15 cellular contexts compared by ENCODE assay signal in genomic region chr2:12287220-12287751, GRCh38.
DNase-seq lines count a peak whose midpoint lies in the region; ATAC-seq and TF ChIP-seq lines count a peak whose summit lies in the region.
"Had no signal": no experiment of that assay in that cellular context is flagged by ENCODE, and none has a peak within 500 bp of the region (broad histone marks: within the 10 kb centered on the region; RNA-seq: fewer than 3 reads in every experiment).

No MANE protein-coding gene starts in this region.

- H3K27ac ChIP-seq in uterus (peak overlapping the region; percentile 57 to 77), dorsolateral prefrontal cortex (no peak overlapping the region)
- H3K27ac ChIP-seq: upper lobe of right lung had no signal

- no peak for DNase-seq in Right ventricle myocardium inferior (ENCODE audit: missing footprints)
- DNase-seq in cardiac septum (ENCODE audit: low spot score): no peak
- DNase-seq in adipocyte (ENCODE audit: low read depth): no peak
- DNase-seq in left ventricle myocardium superior: peak; percentile 38
- DNase-seq in uterus: no peak
- no peak for DNase-seq in dorsolateral prefrontal cortex
- DNase-seq: ACHN; activated naive CD8-positive, alpha-beta T cell treated with anti-CD3 and anti-CD28 coated beads, Interleukin-2, amount 50 U/mL, for 24 hours; glutamatergic neuron; NCI-H1092 treated with DMSO at 0.1 percent for 48 hours; NCI-H345; RPMI8226; upper lobe of right lung had no signal

- TF ChIP-seq CTCF in uterus (IDR thresholded peaks at IDR 0.05) (no peak), dorsolateral prefrontal cortex (IDR thresholded peaks at IDR 0.05 in 54 of 56, conservative IDR thresholded peaks at IDR 0.05 in 2 of 56; ENCODE audit: low read depth in 1 of 56, partially characterized antibody in 56 of 56) (no peak)

- H3K4me1 ChIP-seq in adipocyte (ENCODE audit: control insufficient read depth, insufficient read depth, low read length) (peaks cover 23% of the 10 kb centered on the region), uterus (peaks cover 0 to 10% of the 10 kb centered on the region in 2 donors)
- H3K4me1 ChIP-seq: upper lobe of right lung had no signal

- H3K36me3 ChIP-seq in adipocyte (ENCODE audit: control insufficient read depth, insufficient read depth, low read length, severe bottlenecking) (no peaks in the 10 kb centered on the region), uterus (no peaks in the 10 kb centered on the region)
- H3K36me3 ChIP-seq: upper lobe of right lung had no signal

- H3K27me3 ChIP-seq in adipocyte (replicated peaks; ENCODE audit: control insufficient read depth, insufficient read depth, low read length) (no peaks in the 10 kb centered on the region), uterus (no peaks in the 10 kb centered on the region), dorsolateral prefrontal cortex (no peaks in the 10 kb centered on the region)
- H3K27me3 ChIP-seq: upper lobe of right lung had no signal

- H3K9ac ChIP-seq in adipocyte (ENCODE audit: low read length): no peak overlapping the region

- intact Hi-C loops in Right ventricle myocardium inferior (cut with DNase I) (no loop called here), cardiac septum (cut with DNase I) (loop anchor here (10.0 kb wide), 1 partner anchor 112 kb away; no protein-coding TSS in a partner anchor), left ventricle myocardium superior (cut with micrococcal nuclease) (no loop called here), uterus (cut with DNase I; ENCODE audit: low total_unique reads) (no loop called here), dorsolateral prefrontal cortex (cut with DNase I) (no loop called here)

- H3K9me3 ChIP-seq in adipocyte (ENCODE audit: control insufficient read depth, low read length): no peaks in the 10 kb centered on the region
- no peaks in the 10 kb centered on the region for H3K9me3 ChIP-seq in uterus
- H3K9me3 ChIP-seq: upper lobe of right lung had no signal

- H3K4me3 ChIP-seq in adipocyte (ENCODE audit: low read length) (peak overlapping the region; percentile 39), uterus (no peak overlapping the region), dorsolateral prefrontal cortex (no peak overlapping the region)
- H3K4me3 ChIP-seq: upper lobe of right lung had no signal

- no peak for TF ChIP-seq POLR2A in uterus (IDR thresholded peaks at IDR 0.05)

- peak; percentile 72 for ATAC-seq in Right ventricle myocardium inferior
- ATAC-seq in left ventricle myocardium superior: peak; percentile 85
- no peak for ATAC-seq in HG03432 (IDR thresholded peaks at IDR 0.05; ENCODE audit: unreplicated experiment)
- no peak for ATAC-seq in HG03175 (IDR thresholded peaks at IDR 0.05; ENCODE audit: unreplicated experiment)
- ATAC-seq: activated naive CD8-positive, alpha-beta T cell treated with anti-CD3 and anti-CD28 coated beads, Interleukin-2, amount 50 U/mL, for 24 hours; upper lobe of right lung had no signal

Comparison
In these comparisons a context has a peak if more than half of its experiments do, and no peak if none do; other contexts are left out.
1. ATAC-seq: peak in Right ventricle myocardium inferior (single experiment) and left ventricle myocardium superior (single experiment); none in HG03432 (single experiment) and HG03175 (single experiment).
2. H3K27ac ChIP-seq: peak in uterus (2 of 2); none in dorsolateral prefrontal cortex (0 of 59).